ENCODE assay signal across 2 cellular contexts in the genomic region with DNA sequence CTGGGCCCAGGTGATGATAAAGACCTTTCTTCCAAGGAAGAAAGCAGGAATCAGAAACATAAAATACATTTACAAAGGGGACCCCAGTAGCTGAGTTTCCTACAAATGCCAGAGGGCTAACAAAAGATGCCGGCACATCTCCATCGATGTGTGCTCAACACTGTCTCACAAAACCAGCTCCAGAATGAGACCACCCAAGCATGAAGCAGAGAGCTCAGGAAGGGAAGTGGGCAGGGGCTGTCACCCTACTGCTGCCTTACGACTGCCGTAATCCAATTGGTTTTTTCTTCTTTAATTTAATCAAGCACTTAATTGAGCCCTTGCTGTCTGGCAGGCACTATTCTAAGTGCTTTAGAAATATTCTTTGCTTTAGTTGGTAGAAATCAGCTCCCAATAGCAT.
A peak's percentile ranks its signal among the peaks of the same experiment; 100 is the strongest.
TF ChIP-seq lines count a peak whose summit lies in the region.

No MANE protein-coding gene starts in this region.

TF ChIP-seq in GM23338, 12 proteins besides CTCF, POLR2A, EP300 and RAD21 (continues in another document):
- TF ChIP-seq, protein P1, sequence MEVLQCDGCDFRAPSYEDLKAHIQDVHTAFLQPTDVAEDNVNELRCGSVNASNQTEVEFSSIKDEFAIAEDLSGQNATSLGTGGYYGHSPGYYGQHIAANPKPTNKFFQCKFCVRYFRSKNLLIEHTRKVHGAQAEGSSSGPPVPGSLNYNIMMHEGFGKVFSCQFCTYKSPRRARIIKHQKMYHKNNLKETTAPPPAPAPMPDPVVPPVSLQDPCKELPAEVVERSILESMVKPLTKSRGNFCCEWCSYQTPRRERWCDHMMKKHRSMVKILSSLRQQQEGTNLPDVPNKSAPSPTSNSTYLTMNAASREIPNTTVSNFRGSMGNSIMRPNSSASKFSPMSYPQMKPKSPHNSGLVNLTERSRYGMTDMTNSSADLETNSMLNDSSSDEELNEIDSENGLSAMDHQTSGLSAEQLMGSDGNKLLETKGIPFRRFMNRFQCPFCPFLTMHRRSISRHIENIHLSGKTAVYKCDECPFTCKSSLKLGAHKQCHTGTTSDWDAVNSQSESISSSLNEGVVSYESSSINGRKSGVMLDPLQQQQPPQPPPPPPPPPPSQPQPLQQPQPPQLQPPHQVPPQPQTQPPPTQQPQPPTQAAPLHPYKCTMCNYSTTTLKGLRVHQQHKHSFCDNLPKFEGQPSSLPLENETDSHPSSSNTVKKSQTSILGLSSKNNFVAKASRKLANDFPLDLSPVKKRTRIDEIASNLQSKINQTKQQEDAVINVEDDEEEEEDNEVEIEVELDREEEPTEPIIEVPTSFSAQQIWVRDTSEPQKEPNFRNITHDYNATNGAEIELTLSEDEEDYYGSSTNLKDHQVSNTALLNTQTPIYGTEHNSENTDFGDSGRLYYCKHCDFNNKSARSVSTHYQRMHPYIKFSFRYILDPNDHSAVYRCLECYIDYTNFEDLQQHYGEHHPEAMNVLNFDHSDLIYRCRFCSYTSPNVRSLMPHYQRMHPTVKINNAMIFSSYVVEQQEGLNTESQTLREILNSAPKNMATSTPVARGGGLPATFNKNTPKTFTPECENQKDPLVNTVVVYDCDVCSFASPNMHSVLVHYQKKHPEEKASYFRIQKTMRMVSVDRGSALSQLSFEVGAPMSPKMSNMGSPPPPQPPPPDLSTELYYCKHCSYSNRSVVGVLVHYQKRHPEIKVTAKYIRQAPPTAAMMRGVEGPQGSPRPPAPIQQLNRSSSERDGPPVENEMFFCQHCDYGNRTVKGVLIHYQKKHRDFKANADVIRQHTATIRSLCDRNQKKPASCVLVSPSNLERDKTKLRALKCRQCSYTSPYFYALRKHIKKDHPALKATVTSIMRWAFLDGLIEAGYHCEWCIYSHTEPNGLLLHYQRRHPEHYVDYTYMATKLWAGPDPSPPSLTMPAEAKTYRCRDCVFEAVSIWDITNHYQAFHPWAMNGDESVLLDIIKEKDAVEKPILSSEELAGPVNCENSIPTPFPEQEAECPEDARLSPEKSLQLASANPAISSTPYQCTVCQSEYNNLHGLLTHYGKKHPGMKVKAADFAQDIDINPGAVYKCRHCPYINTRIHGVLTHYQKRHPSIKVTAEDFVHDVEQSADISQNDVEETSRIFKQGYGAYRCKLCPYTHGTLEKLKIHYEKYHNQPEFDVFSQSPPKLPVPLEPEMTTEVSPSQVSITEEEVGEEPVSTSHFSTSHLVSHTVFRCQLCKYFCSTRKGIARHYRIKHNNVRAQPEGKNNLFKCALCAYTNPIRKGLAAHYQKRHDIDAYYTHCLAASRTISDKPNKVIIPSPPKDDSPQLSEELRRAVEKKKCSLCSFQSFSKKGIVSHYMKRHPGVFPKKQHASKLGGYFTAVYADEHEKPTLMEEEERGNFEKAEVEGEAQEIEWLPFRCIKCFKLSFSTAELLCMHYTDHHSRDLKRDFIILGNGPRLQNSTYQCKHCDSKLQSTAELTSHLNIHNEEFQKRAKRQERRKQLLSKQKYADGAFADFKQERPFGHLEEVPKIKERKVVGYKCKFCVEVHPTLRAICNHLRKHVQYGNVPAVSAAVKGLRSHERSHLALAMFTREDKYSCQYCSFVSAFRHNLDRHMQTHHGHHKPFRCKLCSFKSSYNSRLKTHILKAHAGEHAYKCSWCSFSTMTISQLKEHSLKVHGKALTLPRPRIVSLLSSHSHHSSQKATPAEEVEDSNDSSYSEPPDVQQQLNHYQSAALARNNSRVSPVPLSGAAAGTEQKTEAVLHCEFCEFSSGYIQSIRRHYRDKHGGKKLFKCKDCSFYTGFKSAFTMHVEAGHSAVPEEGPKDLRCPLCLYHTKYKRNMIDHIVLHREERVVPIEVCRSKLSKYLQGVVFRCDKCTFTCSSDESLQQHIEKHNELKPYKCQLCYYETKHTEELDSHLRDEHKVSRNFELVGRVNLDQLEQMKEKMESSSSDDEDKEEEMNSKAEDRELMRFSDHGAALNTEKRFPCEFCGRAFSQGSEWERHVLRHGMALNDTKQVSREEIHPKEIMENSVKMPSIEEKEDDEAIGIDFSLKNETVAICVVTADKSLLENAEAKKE (CRISPR knock-in tag; IDR thresholded peaks at IDR 0.05): no peak
- no peak for TF ChIP-seq NANOG (IDR thresholded peaks at IDR 0.05; ENCODE audit: borderline replicate concordance)
- TF ChIP-seq JUNB (IDR thresholded peaks at IDR 0.05; ENCODE audit: unreplicated experiment): no peak
- TF ChIP-seq CREB1 (CRISPR knock-in tag; IDR thresholded peaks at IDR 0.05; ENCODE audit: low read depth): no peak
- no peak for TF ChIP-seq STAT1 (IDR thresholded peaks at IDR 0.05; ENCODE audit: unreplicated experiment)
- TF ChIP-seq EZH2 (IDR thresholded peaks at IDR 0.05; ENCODE audit: low read depth, unreplicated experiment): no peak
- no peak for TF ChIP-seq REST (IDR thresholded peaks at IDR 0.05; ENCODE audit: unreplicated experiment)
- no peak for TF ChIP-seq ETS1 (IDR thresholded peaks at IDR 0.05)
- TF ChIP-seq ZNF331 (CRISPR knock-in tag; IDR thresholded peaks at IDR 0.05; ENCODE audit: low read depth): no peak
- no peak for TF ChIP-seq ZNF114 (CRISPR knock-in tag; IDR thresholded peaks at IDR 0.05)

TF ChIP-seq in GM12878, 131 proteins besides CTCF, POLR2A, EP300 and RAD21:
- TF ChIP-seq PAX5 (IDR thresholded peaks at IDR 0.05; ENCODE audit: borderline replicate concordance, low read depth, low read length): 0 out of 2 replicates have a peak, but pooled peaks have one; percentile 9
- TF ChIP-seq, protein P2, sequence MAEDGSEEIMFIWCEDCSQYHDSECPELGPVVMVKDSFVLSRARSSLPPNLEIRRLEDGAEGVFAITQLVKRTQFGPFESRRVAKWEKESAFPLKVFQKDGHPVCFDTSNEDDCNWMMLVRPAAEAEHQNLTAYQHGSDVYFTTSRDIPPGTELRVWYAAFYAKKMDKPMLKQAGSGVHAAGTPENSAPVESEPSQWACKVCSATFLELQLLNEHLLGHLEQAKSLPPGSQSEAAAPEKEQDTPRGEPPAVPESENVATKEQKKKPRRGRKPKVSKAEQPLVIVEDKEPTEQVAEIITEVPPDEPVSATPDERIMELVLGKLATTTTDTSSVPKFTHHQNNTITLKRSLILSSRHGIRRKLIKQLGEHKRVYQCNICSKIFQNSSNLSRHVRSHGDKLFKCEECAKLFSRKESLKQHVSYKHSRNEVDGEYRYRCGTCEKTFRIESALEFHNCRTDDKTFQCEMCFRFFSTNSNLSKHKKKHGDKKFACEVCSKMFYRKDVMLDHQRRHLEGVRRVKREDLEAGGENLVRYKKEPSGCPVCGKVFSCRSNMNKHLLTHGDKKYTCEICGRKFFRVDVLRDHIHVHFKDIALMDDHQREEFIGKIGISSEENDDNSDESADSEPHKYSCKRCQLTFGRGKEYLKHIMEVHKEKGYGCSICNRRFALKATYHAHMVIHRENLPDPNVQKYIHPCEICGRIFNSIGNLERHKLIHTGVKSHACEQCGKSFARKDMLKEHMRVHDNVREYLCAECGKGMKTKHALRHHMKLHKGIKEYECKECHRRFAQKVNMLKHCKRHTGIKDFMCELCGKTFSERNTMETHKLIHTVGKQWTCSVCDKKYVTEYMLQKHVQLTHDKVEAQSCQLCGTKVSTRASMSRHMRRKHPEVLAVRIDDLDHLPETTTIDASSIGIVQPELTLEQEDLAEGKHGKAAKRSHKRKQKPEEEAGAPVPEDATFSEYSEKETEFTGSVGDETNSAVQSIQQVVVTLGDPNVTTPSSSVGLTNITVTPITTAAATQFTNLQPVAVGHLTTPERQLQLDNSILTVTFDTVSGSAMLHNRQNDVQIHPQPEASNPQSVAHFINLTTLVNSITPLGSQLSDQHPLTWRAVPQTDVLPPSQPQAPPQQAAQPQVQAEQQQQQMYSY (CRISPR knock-in tag; IDR thresholded peaks at IDR 0.05): no peak
- TF ChIP-seq SPI1 (IDR thresholded peaks at IDR 0.05; ENCODE audit: borderline replicate concordance, insufficient read depth, low read depth, low read length): peak; percentile 54; the same call in 1 of the 2 replicates
